Comparison of ENCODE assay signal across 12 cellular contexts in genomic region chr13:41780736-41781708, GRCh38.
DNase-seq lines count a peak whose midpoint lies in the region; ATAC-seq and TF ChIP-seq lines count a peak whose summit lies in the region.
"Had no signal": no experiment of that assay in that cellular context is flagged by ENCODE, and none has a peak within 500 bp of the region (broad histone marks: within the 10 kb centered on the region; RNA-seq: fewer than 3 reads in every experiment).

No MANE protein-coding gene starts in this region.

- no peaks in the 10 kb centered on the region for H3K9me3 Mint-ChIP-seq in CD14-positive monocyte

- no peaks in the 10 kb centered on the region for H3K36me3 ChIP-seq in ACC112 (ENCODE audit: insufficient read depth, low read length)
- H3K36me3 ChIP-seq in mammary epithelial cell (ENCODE audit: insufficient read depth, low read length): no peaks in the 10 kb centered on the region
- no peaks in the 10 kb centered on the region for H3K36me3 ChIP-seq in PC-3 (ENCODE audit: low read depth, low read length)

- H4K20me1 ChIP-seq in mammary epithelial cell (ENCODE audit: insufficient read depth, low read length): no peaks in the 10 kb centered on the region
- no peaks in the 10 kb centered on the region for H4K20me1 ChIP-seq in PC-3 (ENCODE audit: low read length)

- CTCF ChIA-PET in mammary epithelial cell (lab: Charles Lee; ENCODE audit: low non-redundant PET): no interaction called here
- CTCF ChIA-PET in PC-3 (lab: Charles Lee): interaction anchor here (0.6 kb wide), 1 partner anchor 63 kb away, joined by 5 read pairs; no protein-coding TSS in a partner anchor

- intact Hi-C loops in mammary epithelial cell (cut with micrococcal nuclease) (no loop called here), PC-3 (cut with micrococcal nuclease) (no loop called here), CD14-positive monocyte (cut with micrococcal nuclease) (no loop called here)

- H3K4me1 Mint-ChIP-seq in CD14-positive monocyte: no peaks in the 10 kb centered on the region

- peaks cover 0 to 2% (median 0%) of the 10 kb centered on the region in 3 donors for H3K27me3 Mint-ChIP-seq in CD14-positive monocyte (ENCODE audit: low read depth in 3 of 3)

- TF ChIP-seq CTCF in mammary epithelial cell (conservative IDR thresholded peaks at IDR 0.05 in 1 of 2, IDR thresholded peaks at IDR 0.05 in 1 of 2; ENCODE audit: extremely low read depth in 1 of 2, insufficient read depth in 1 of 2, low read depth in 1 of 2, low read length in 2 of 2) (no peak), PC-3 (conservative IDR thresholded peaks at IDR 0.05; ENCODE audit: low read depth, low read length) (no peak), CD14-positive monocyte (IDR thresholded peaks at IDR 0.05) (no peak)

- peak overlapping the region; percentile 13; the same call in 1 of the 2 replicates for H3K27ac ChIP-seq in ACC112 (ENCODE audit: low read depth, low read length)
- H3K27ac ChIP-seq in mammary epithelial cell (ENCODE audit: insufficient read depth, low read depth, low read length): no peak overlapping the region
- H3K27ac ChIP-seq in PC-3 (ENCODE audit: low read length): no peak overlapping the region
- H3K27ac ChIP-seq: upper lobe of left lung, VCaP had no signal

- H3K4me3 ChIP-seq in ACC112 (ENCODE audit: low read depth, low read length) (no peak overlapping the region), mammary epithelial cell (replicated peaks in 1 of 3; ENCODE audit: insufficient read depth in 1 of 3, low read depth in 2 of 3, low read length in 3 of 3) (no peak overlapping the region), PC-3 (ENCODE audit: low read length) (no peak overlapping the region)
- H3K4me3 ChIP-seq: upper lobe of left lung had no signal

- no peaks in the 10 kb centered on the region for H3K9me2 ChIP-seq in PC-3 (replicated peaks; ENCODE audit: low read length)

- no peaks in the 10 kb centered on the region for H3K27me3 ChIP-seq in ACC112 (ENCODE audit: insufficient read depth, low read length)
- H3K27me3 ChIP-seq in mammary epithelial cell (ENCODE audit: insufficient read depth, low read length): no peaks in the 10 kb centered on the region
- H3K27me3 ChIP-seq in PC-3 (ENCODE audit: low read length): no peaks in the 10 kb centered on the region
- H3K27me3 ChIP-seq: upper lobe of left lung had no signal

- no peak overlapping the region for H3K4me3 Mint-ChIP-seq in CD14-positive monocyte

- 53% methylated on average over 5 of the region's 5 CpGs for WGBS in mammary epithelial cell (ENCODE audit: low coverage, missing lambda C conversion rate)

- H3F3A ChIP-seq in PC-3 (ENCODE audit: low read length, unreplicated experiment): no peaks in the 10 kb centered on the region

- peaks cover under 1 to 4% of the 10 kb centered on the region in 2 donors for H3K36me3 Mint-ChIP-seq in CD14-positive monocyte

- POLR2A ChIA-PET in PC-3 (lab: Charles Lee; ENCODE audit: unreplicated experiment): no interaction called here

- H3K4me2 ChIP-seq in mammary epithelial cell (ENCODE audit: insufficient read depth, low read depth, low read length) (peak overlapping the region; percentile 20), PC-3 (ENCODE audit: low read length) (no peak overlapping the region)

- H2AFZ ChIP-seq in ACC112 (ENCODE audit: low read length, unreplicated experiment) (no peak overlapping the region), mammary epithelial cell (ENCODE audit: low read depth, low read length) (no peak overlapping the region), PC-3 (ENCODE audit: low read length) (no peak overlapping the region)

- BruUV-seq in mammary epithelial cell (replicated peaks; lab: Mats Ljungman, UMichigan) (no TSS peak), PC-3 (replicated peaks; lab: Mats Ljungman, UMichigan) (no TSS peak)

- H3K4me1 ChIP-seq in ACC112 (ENCODE audit: control insufficient read depth, insufficient read depth, low read length, unreplicated experiment): peaks cover 13% of the 10 kb centered on the region
- peaks cover 9% of the 10 kb centered on the region for H3K4me1 ChIP-seq in mammary epithelial cell (ENCODE audit: insufficient read depth, low read length)
- H3K4me1 ChIP-seq in PC-3 (ENCODE audit: insufficient read depth, low read length): no peaks in the 10 kb centered on the region

- no peak overlapping the region for H3K27ac Mint-ChIP-seq in CD14-positive monocyte

- H3K9ac ChIP-seq in mammary epithelial cell (ENCODE audit: insufficient read depth, low read length) (no peak overlapping the region), PC-3 (ENCODE audit: low read length) (no peak overlapping the region)

- in situ Hi-C loops in mammary epithelial cell (cut with MboI; ENCODE audit: low sequenced_read_pairs in 2 of 2): no loop called here

- no peak for ATAC-seq in PC-3

- dilution Hi-C loops in mammary epithelial cell (cut with HindIII; ENCODE audit: low sequenced_read_pairs): no loop called here

- H3K79me2 ChIP-seq in ACC112 (ENCODE audit: control insufficient read depth, insufficient read depth, low read length, unreplicated experiment) (no peaks in the 10 kb centered on the region), mammary epithelial cell (ENCODE audit: insufficient read depth, low read length) (no peaks in the 10 kb centered on the region), PC-3 (ENCODE audit: low read length) (no peaks in the 10 kb centered on the region)

- H3K9me3 ChIP-seq in mammary epithelial cell (replicated peaks; ENCODE audit: insufficient read depth, low read length) (no peaks in the 10 kb centered on the region), PC-3 (ENCODE audit: low read length) (no peaks in the 10 kb centered on the region)
- H3K9me3 ChIP-seq: upper lobe of left lung had no signal

- DNase-seq in HT1080 (ENCODE audit: low read depth) (peak; percentile 20), mammary epithelial cell (peak; percentile 33), iris pigment epithelial cell (ENCODE audit: low read depth) (peak; percentile 89), PC-3 (no peak), GM19238 (ENCODE audit: insufficient read length, low spot score) (no peak), CD14-positive monocyte (ENCODE audit: low spot score) (no peak)
- DNase-seq in activated naive CD4-positive, alpha-beta T cell treated with Interleukin-2 at 50 U/mL for 16 hours: no peak
- DNase-seq: effector memory CD4-positive, alpha-beta T cell; NCI-H146; upper lobe of left lung had no signal

Comparison
In these comparisons a context has a peak if more than half of its experiments do, and no peak if none do; other contexts are left out.
1. DNase-seq: peak in HT1080 (single experiment), mammary epithelial cell (single experiment) and iris pigment epithelial cell (single experiment); none in PC-3 (single experiment), GM19238 (single experiment), CD14-positive monocyte (single experiment) and activated naive CD4-positive, alpha-beta T cell treated with Interleukin-2 at 50 U/mL for 16 hours (single experiment).